ENCODE assay signal across 13 cellular contexts in the genomic region with DNA sequence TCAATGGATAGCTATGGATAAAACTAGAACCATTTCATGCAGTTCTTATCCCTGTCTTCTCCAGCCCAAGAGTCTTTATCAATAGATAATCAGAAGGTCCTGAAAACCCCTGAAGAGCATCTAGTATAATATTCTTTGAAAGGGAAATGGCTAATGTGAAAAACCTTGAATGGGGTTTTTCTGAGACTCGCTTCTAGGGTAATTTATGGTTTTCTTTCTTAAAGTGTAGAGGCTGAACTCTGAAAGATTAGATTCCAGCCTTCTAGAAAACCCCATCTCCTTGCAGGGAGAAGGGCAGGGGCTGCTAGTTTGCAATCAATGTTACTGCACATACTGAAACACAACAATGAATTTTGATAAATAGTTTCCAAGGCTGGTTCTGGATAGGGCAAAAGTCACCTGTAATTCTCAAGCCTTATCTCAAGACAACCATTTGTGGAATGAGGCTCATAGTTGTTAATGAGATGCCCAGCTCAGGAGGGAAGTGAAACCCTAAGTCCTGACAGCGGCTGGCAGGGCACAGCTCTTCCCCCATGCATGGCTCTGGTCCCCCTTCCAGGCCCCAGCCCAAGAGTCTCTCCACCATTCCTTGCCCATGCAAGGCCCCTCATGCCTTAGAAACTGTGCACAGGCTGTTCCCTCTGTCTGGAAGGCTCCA. TPM values are rescaled to one million over a fixed set of nuclear protein-coding genes. Genes with fewer than 3 reads are reported as not detected.
A peak's percentile ranks its signal among the peaks of the same experiment; 100 is the strongest.
DNase-seq lines count a peak whose midpoint lies in the region; ATAC-seq and TF ChIP-seq lines count a peak whose summit lies in the region.
"Had no signal": no experiment of that assay in that cellular context is flagged by ENCODE, and none has a peak within 500 bp of the region (broad histone marks: within the 10 kb centered on the region; RNA-seq: fewer than 3 reads in every experiment).

No MANE protein-coding gene starts in this region.

- H3K27ac ChIP-seq in mammary epithelial cell (ENCODE audit: insufficient read depth, low read depth, low read length) = no peak overlapping the region
- H3K27ac ChIP-seq: adrenal gland had no signal

- dilution Hi-C loops in mammary epithelial cell (cut with HindIII; ENCODE audit: low sequenced_read_pairs) = no loop called here

- no peak overlapping the region for H3K4me3 Mint-ChIP-seq in brain
- H3K4me3 Mint-ChIP-seq: dendritic cell treated with granulocyte-macrophage colony-stimulating factor and Interleukin-4, amounts not matched to agents 40 ng/mL and 50 ng/mL, for 4 days had no signal

- H3K4me2 ChIP-seq in mammary epithelial cell (ENCODE audit: insufficient read depth, low read depth, low read length) = no peak overlapping the region

- H3K4me3 ChIP-seq in GM06990 (replicated peaks; ENCODE audit: low read depth, low read length) (no peak overlapping the region), mammary epithelial cell (replicated peaks in 1 of 3; ENCODE audit: insufficient read depth in 1 of 3, low read depth in 2 of 3, low read length in 3 of 3) (no peak overlapping the region)
- H3K4me3 ChIP-seq: adrenal gland had no signal

- H3K9me3 Mint-ChIP-seq in brain = no peaks in the 10 kb centered on the region
- H3K9me3 Mint-ChIP-seq: dendritic cell treated with granulocyte-macrophage colony-stimulating factor and Interleukin-4, amounts not matched to agents 40 ng/mL and 50 ng/mL, for 4 days had no signal

- no peak overlapping the region for H2AFZ ChIP-seq in mammary epithelial cell (ENCODE audit: low read depth, low read length)

- H3K9me3 ChIP-seq in mammary epithelial cell (replicated peaks; ENCODE audit: insufficient read depth, low read length) = no peaks in the 10 kb centered on the region
- H3K9me3 ChIP-seq: adrenal gland had no signal

- H3K9ac ChIP-seq in mammary epithelial cell (ENCODE audit: insufficient read depth, low read length) = no peak overlapping the region

- peaks cover 4% of the 10 kb centered on the region for H3K27me3 Mint-ChIP-seq in brain
- H3K27me3 Mint-ChIP-seq: dendritic cell treated with granulocyte-macrophage colony-stimulating factor and Interleukin-4, amounts not matched to agents 40 ng/mL and 50 ng/mL, for 4 days had no signal

- peaks cover 2% of the 10 kb centered on the region for H4K20me1 ChIP-seq in mammary epithelial cell (ENCODE audit: insufficient read depth, low read length)

- H3K4me1 ChIP-seq in mammary epithelial cell (ENCODE audit: insufficient read depth, low read length) = no peaks in the 10 kb centered on the region
- H3K4me1 ChIP-seq: adrenal gland had no signal

- H3K27ac Mint-ChIP-seq in brain = peak overlapping the region in 3 of 5 experiments; percentile 16 to 66 (median 41)
- H3K27ac Mint-ChIP-seq: dendritic cell treated with granulocyte-macrophage colony-stimulating factor and Interleukin-4, amounts not matched to agents 40 ng/mL and 50 ng/mL, for 4 days had no signal

- in situ Hi-C loops in G401 (cut with HindIII; ENCODE audit: low sequenced_read_pairs) (no loop called here), mammary epithelial cell (cut with MboI; ENCODE audit: low sequenced_read_pairs in 2 of 2) (no loop called here)

- peaks cover 11% of the 10 kb centered on the region for H3K36me3 Mint-ChIP-seq in brain

- WGBS in mammary epithelial cell (ENCODE audit: low coverage, missing lambda C conversion rate) = 75% methylated on average over 2 of the region's 2 CpGs

- intact Hi-C loops in mammary epithelial cell (cut with micrococcal nuclease) = no loop called here

- TF ChIP-seq CTCF in GM06990 (IDR thresholded peaks at IDR 0.05; ENCODE audit: insufficient read depth, low read length, poor library complexity, severe bottlenecking) = no peak
- TF ChIP-seq CTCF in brain (conservative IDR thresholded peaks at IDR 0.05) = no peak
- no peak for TF ChIP-seq CTCF in mammary epithelial cell (conservative IDR thresholded peaks at IDR 0.05 in 1 of 2, IDR thresholded peaks at IDR 0.05 in 1 of 2; ENCODE audit: extremely low read depth in 1 of 2, insufficient read depth in 1 of 2, low read depth in 1 of 2, low read length in 2 of 2)

- no peaks in the 10 kb centered on the region for H3K36me3 ChIP-seq in GM06990 (ENCODE audit: control insufficient read depth, insufficient read depth, low read length)
- no peaks in the 10 kb centered on the region for H3K36me3 ChIP-seq in mammary epithelial cell (ENCODE audit: insufficient read depth, low read length)
- H3K36me3 ChIP-seq: adrenal gland had no signal

- no peaks in the 10 kb centered on the region for H3K79me2 ChIP-seq in mammary epithelial cell (ENCODE audit: insufficient read depth, low read length)

- no peaks in the 10 kb centered on the region for H3K27me3 ChIP-seq in GM06990 (replicated peaks; ENCODE audit: control insufficient read depth, insufficient read depth, low read length)
- H3K27me3 ChIP-seq in mammary epithelial cell (ENCODE audit: insufficient read depth, low read length) = peaks cover 10% of the 10 kb centered on the region
- H3K27me3 ChIP-seq: adrenal gland had no signal

- DNase-seq in GM06990 (ENCODE audit: extremely low read depth, insufficient read length) (peak; percentile 16), G401 (ENCODE audit: low spot score) (no peak), NCI-H1930 (lab: John Stamatoyannopoulos, UW) (no peak), mammary epithelial cell (no peak)
- DNase-seq: ACHN, adrenal gland, IMR-90, SW 1271 had no signal

- ATAC-seq in GM21367 (IDR thresholded peaks at IDR 0.05; ENCODE audit: unreplicated experiment) (peak; percentile 54), HG03432 (IDR thresholded peaks at IDR 0.05; ENCODE audit: unreplicated experiment) (peak; percentile 62), HG02973 (IDR thresholded peaks at IDR 0.05; ENCODE audit: unreplicated experiment) (no peak)

- CTCF ChIA-PET in mammary epithelial cell (lab: Charles Lee; ENCODE audit: low non-redundant PET) = no interaction called here

- no TSS peak for BruUV-seq in mammary epithelial cell (replicated peaks; lab: Mats Ljungman, UMichigan)

- peaks cover 25% of the 10 kb centered on the region for H3K4me1 Mint-ChIP-seq in brain

RNA-seq across cellular contexts. Expression of gene PYGL, which starts 33.7 kb away (rescaled TPM):
- polyA plus RNA-seq in brain (ENCODE audit: insufficient read depth, low read depth, low replicate concordance) (2.4 TPM), mammary epithelial cell (132 TPM)
- 0.68 and 1.4 TPM in 2 replicates for total RNA-seq in G401 (2014; rRNA removed; shearing (Covaris generic))
- 100 to 1,000 TPM; 102 to 146 TPM for total RNA-seq in mammary epithelial cell
- polyA minus RNA-seq in mammary epithelial cell = 155 TPM

Comparison
In these comparisons a context has a peak if more than half of its experiments do, and no peak if none do; other contexts are left out.
1. RNA of gene PYGL, which starts 33.7 kb away (total RNA-seq): 102 to 146 TPM in mammary epithelial cell; 0.68 to 1.4 TPM in G401; every median in the first group is over 10 times any median in the second.